Comparison of ENCODE assay signal across 8 cellular contexts in genomic region chr9:114738581-114739316, GRCh38. TPM values are rescaled to one million over a fixed set of nuclear protein-coding genes. Genes with fewer than 3 reads are reported as not detected.
A peak's percentile ranks its signal among the peaks of the same experiment; 100 is the strongest.
DNase-seq lines count a peak whose midpoint lies in the region; ATAC-seq and TF ChIP-seq lines count a peak whose summit lies in the region.
"Had no signal": no experiment of that assay in that cellular context is flagged by ENCODE, and none has a peak within 500 bp of the region (broad histone marks: within the 10 kb centered on the region; RNA-seq: fewer than 3 reads in every experiment).

No MANE protein-coding gene starts in this region.

- H3K9me3 ChIP-seq in Panc1 (ENCODE audit: control insufficient read depth, insufficient read depth, low read depth, low read length) (no peaks in the 10 kb centered on the region), stomach (no peaks in the 10 kb centered on the region)

- peak; percentile 69 for DNase-seq in HuH-7 (ENCODE audit: low spot score)
- peak; percentile 35 for DNase-seq in Panc1 (ENCODE audit: low read depth, low spot score)
- peak; percentile 56 for DNase-seq in activated T-cell treated with anti-CD3 and anti-CD28 coated beads for 48 hours (ENCODE audit: low read depth)
- peak; percentile 56 to 80 for DNase-seq in erythroblast (lab: John Stamatoyannopoulos, UW)
- peak; percentile 33 to 87 (median 72) for DNase-seq in naive thymus-derived CD8-positive, alpha-beta T cell
- peak; percentile 80 for DNase-seq in stomach

- no peak for TF ChIP-seq EP300 in stomach (IDR thresholded peaks at IDR 0.05)

- peaks cover 16 to 36% (median 31%) of the 10 kb centered on the region in 4 donors for H3K4me1 Mint-ChIP-seq in naive thymus-derived CD8-positive, alpha-beta T cell

- POLR2A ChIA-PET in Panc1 (lab: Charles Lee) = no interaction called here
- POLR2A ChIA-PET in naive thymus-derived CD8-positive, alpha-beta T cell (lab: Charles Lee) = interaction anchor here (1.8 to 2.1 kb wide), 2 partner anchors 168 to 276 kb away, joined by 4 to 6 read pairs; no protein-coding TSS in a partner anchor

- H3K27me3 ChIP-seq in Panc1 (ENCODE audit: control insufficient read depth, insufficient read depth, low read length) (no peaks in the 10 kb centered on the region), stomach (no peaks in the 10 kb centered on the region)

- CTCF ChIA-PET in Panc1 (lab: Charles Lee) = interaction anchor here (0.6 to 0.8 kb wide), 2 partner anchors 17 to 172 kb away, joined by 3 to 6 read pairs; no protein-coding TSS in a partner anchor

- H3K4me1 ChIP-seq in Panc1 (ENCODE audit: control insufficient read depth, insufficient read depth, low read length) (no peaks in the 10 kb centered on the region), stomach (peaks cover 0 to 5% (median 2%) of the 10 kb centered on the region in 4 donors)

- TF ChIP-seq POLR2A in erythroblast (IDR thresholded peaks at IDR 0.05; ENCODE audit: low read length) (no peak), stomach (IDR thresholded peaks at IDR 0.05) (no peak)

- TF ChIP-seq CTCF in Panc1 (IDR thresholded peaks at IDR 0.05) (peak; percentile 76), stomach (IDR thresholded peaks at IDR 0.05) (peak in 6 of 7 experiments; percentile 61 to 93 (median 82))

- no peaks in the 10 kb centered on the region for H3K36me3 Mint-ChIP-seq in naive thymus-derived CD8-positive, alpha-beta T cell

- H3K27me3 Mint-ChIP-seq in naive thymus-derived CD8-positive, alpha-beta T cell = no peaks in the 10 kb centered on the region

- in situ Hi-C loops in Panc1 (cut with HindIII; ENCODE audit: low pct_unique_long_range_greater_than_20kb, low sequenced_read_pairs) = no loop called here

- H3K4me3 Mint-ChIP-seq in naive thymus-derived CD8-positive, alpha-beta T cell = peak overlapping the region in 6 of 10 donors; percentile 0 to 52 (median 28)

- H3K36me3 ChIP-seq in Panc1 (ENCODE audit: control insufficient read depth, insufficient read depth, low read length) (no peaks in the 10 kb centered on the region), stomach (no peaks in the 10 kb centered on the region)

- no peak overlapping the region for H3K4me3 ChIP-seq in Panc1 (ENCODE audit: low read depth in 2 of 2, low read length in 2 of 2)
- no peak overlapping the region for H3K4me3 ChIP-seq in stomach

- H3K27ac Mint-ChIP-seq in naive thymus-derived CD8-positive, alpha-beta T cell = peak overlapping the region in 8 of 10 donors; percentile 38 to 84 (median 73)

- intact Hi-C loops in Panc1 (cut with micrococcal nuclease; ENCODE audit: unreplicated experiment) (loop anchor here (2.0 to 10.0 kb wide), 3 partner anchors 168 to 786 kb away; no protein-coding TSS in a partner anchor), stomach (cut with DNase I; ENCODE audit: low total_unique reads) (loop anchor here (5.0 kb wide), 2 partner anchors 174 to 274 kb away; no protein-coding TSS in a partner anchor)

- no peaks in the 10 kb centered on the region for H3K9me3 Mint-ChIP-seq in naive thymus-derived CD8-positive, alpha-beta T cell

- 21 to 27% (median 23%) methylated on average over 8 of the region's 8 CpGs for WGBS in stomach, 5 donors

- H3K27ac ChIP-seq in Panc1 (ENCODE audit: low read length) (no peak overlapping the region), stomach (no peak overlapping the region)

- no TSS peak for BruUV-seq in Panc1 (replicated peaks; lab: Mats Ljungman, UMichigan)

- ATAC-seq in GM18498 (IDR thresholded peaks at IDR 0.05; ENCODE audit: unreplicated experiment) (peak; percentile 80), Panc1 (peak; percentile 70; the same call in 1 of the 2 replicates)
- peak; percentile 79 to 90 for ATAC-seq in naive thymus-derived CD8-positive, alpha-beta T cell

RNA-seq across cellular contexts. Expression of gene TEX48, which starts 56.8 kb away (rescaled TPM):
- not detected for total RNA-seq in Panc1 (2021; ENCODE audit: unreplicated experiment)
- polyA plus RNA-seq in Panc1 (2012; ENCODE audit: insufficient read length) = not detected
- not detected for total RNA-seq in naive thymus-derived CD8-positive, alpha-beta T cell
- polyA plus RNA-seq in naive thymus-derived CD8-positive, alpha-beta T cell = not detected
- total RNA-seq in stomach = not detected
- not detected for polyA plus RNA-seq in stomach
- total RNA-seq: subcutaneous adipose tissue had no signal
